Comparison of ENCODE assay signal across 13 cellular contexts in the genomic region with DNA sequence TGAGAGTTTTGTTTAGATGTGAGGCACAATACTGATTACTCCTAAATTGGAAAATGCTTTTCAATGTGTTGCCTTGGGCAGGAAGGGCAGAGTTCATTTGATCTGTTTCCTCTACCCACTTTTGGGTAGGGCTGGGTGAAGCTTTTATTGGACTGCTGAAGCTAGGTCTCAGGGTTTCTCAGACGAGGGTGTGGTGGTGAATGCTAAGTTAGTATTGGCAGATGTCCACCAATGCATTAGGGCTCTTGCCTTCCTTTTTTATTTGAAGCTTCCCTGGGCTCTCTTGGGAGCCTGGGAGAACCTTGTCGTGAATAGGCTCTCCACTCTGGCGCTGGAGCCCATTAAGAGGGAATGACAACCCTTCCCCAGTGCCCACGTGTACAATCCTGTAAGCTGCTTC. TPM values are rescaled to one million over a fixed set of nuclear protein-coding genes. Genes with fewer than 3 reads are reported as not detected.
A peak's percentile ranks its signal among the peaks of the same experiment; 100 is the strongest.
DNase-seq lines count a peak whose midpoint lies in the region; ATAC-seq, FAIRE-seq and TF ChIP-seq lines count a peak whose summit lies in the region.
"Had no signal": no experiment of that assay in that cellular context is flagged by ENCODE, and none has a peak within 500 bp of the region (broad histone marks: within the 10 kb centered on the region; RNA-seq: fewer than 3 reads in every experiment).

No MANE protein-coding gene starts in this region.

- H3K9ac ChIP-seq in endothelial cell of umbilical vein (replicated peaks; ENCODE audit: extremely low read depth, insufficient read depth, low read length), result no peak overlapping the region
- no peak overlapping the region for H3K9ac ChIP-seq in mucosa of rectum (ENCODE audit: low read depth in 1 of 2, low read length in 2 of 2)

- no peaks in the 10 kb centered on the region for H3K4me1 ChIP-seq in endothelial cell of umbilical vein (ENCODE audit: control insufficient read depth, extremely low read depth, insufficient read depth, low read length)
- peaks cover 14 to 15% of the 10 kb centered on the region in 2 donors for H3K4me1 ChIP-seq in mucosa of rectum (ENCODE audit: control insufficient read depth in 2 of 2, insufficient read depth in 2 of 2, low read length in 2 of 2)
- H3K4me1 ChIP-seq in GM23338 (ENCODE audit: insufficient read depth), result no peaks in the 10 kb centered on the region
- H3K4me1 ChIP-seq: Caco-2 had no signal

- no peak overlapping the region for H3K4me3 Mint-ChIP-seq in GM23338

- no peak for FAIRE-seq in endothelial cell of umbilical vein (lab: Jason Lieb, UNC)
- FAIRE-seq: GM12878 had no signal

- intact Hi-C loops in endothelial cell of umbilical vein (cut with micrococcal nuclease), result no loop called here

- no peak overlapping the region for H3K4me2 ChIP-seq in endothelial cell of umbilical vein (ENCODE audit: insufficient read depth, low read length)
- H3K4me2 ChIP-seq in GM23338, result no peak overlapping the region

- H3K79me2 ChIP-seq in endothelial cell of umbilical vein (ENCODE audit: control insufficient read depth, insufficient read depth, low read length) (peaks cover 25% of the 10 kb centered on the region), GM23338 (replicated peaks; ENCODE audit: insufficient read depth) (no peaks in the 10 kb centered on the region)

- H3K9me3 ChIP-seq in endothelial cell of umbilical vein (replicated peaks; ENCODE audit: control insufficient read depth, insufficient read depth, low read length), result no peaks in the 10 kb centered on the region
- H3K9me3 ChIP-seq in mucosa of rectum (ENCODE audit: control insufficient read depth in 2 of 2, low read length in 2 of 2), result no peaks in the 10 kb centered on the region
- H3K9me3 ChIP-seq: Caco-2 had no signal

- TF ChIP-seq POLR2A in endothelial cell of umbilical vein (IDR thresholded peaks at IDR 0.05; ENCODE audit: low read depth, low read length), result no peak

- no peak overlapping the region for H3K4me3 ChIP-seq in endothelial cell of umbilical vein (replicated peaks in 1 of 3; ENCODE audit: insufficient read depth in 1 of 3, low read depth in 1 of 3, low read length in 3 of 3)
- H3K4me3 ChIP-seq in mucosa of rectum (ENCODE audit: low read length in 2 of 2), result no peak overlapping the region
- H3K4me3 ChIP-seq in GM23338, result no peak overlapping the region
- H3K4me3 ChIP-seq: GM12878 had no signal

- no peaks in the 10 kb centered on the region for H3K4me1 Mint-ChIP-seq in GM23338

- POLR2A ChIA-PET in endothelial cell of umbilical vein (lab: Charles Lee), result no interaction called here

- H3K27me3 ChIP-seq in endothelial cell of umbilical vein (ENCODE audit: control insufficient read depth in 2 of 2, insufficient read depth in 2 of 2, low read length in 2 of 2) (no peaks in the 10 kb centered on the region), mucosa of rectum (ENCODE audit: control insufficient read depth in 2 of 2, insufficient read depth in 2 of 2, low read length in 2 of 2) (no peaks in the 10 kb centered on the region), GM23338 (ENCODE audit: insufficient read depth) (no peaks in the 10 kb centered on the region)

- H2AFZ ChIP-seq in endothelial cell of umbilical vein (ENCODE audit: low read depth, low read length) (no peak overlapping the region), GM23338 (no peak overlapping the region)

- ATAC-seq in HG02678 (IDR thresholded peaks at IDR 0.05; ENCODE audit: unreplicated experiment) (no peak), GM23338 (no peak)
- ATAC-seq: GM12878 had no signal

- H3K9me2 ChIP-seq in GM23338 (ENCODE audit: insufficient read depth), result no peaks in the 10 kb centered on the region

- no peaks in the 10 kb centered on the region for H4K20me1 ChIP-seq in endothelial cell of umbilical vein (replicated peaks; ENCODE audit: control insufficient read depth, extremely low read depth, insufficient read depth, low read length)
- H4K20me1 ChIP-seq in GM23338 (replicated peaks; ENCODE audit: insufficient read depth), result peaks cover 24% of the 10 kb centered on the region; the same call in 1 of the 2 replicates

- CTCF ChIA-PET in endothelial cell of umbilical vein (lab: Charles Lee), result interaction anchor here (1.0 to 2.3 kb wide), 5 partner anchors 10 to 137 kb away, joined by 3 to 6 read pairs (median 3); no protein-coding TSS in a partner anchor

- H3K27me3 Mint-ChIP-seq in GM23338 (ENCODE audit: insufficient read depth, low read depth, poor library complexity), result no peaks in the 10 kb centered on the region

- dilution Hi-C loops in endothelial cell of umbilical vein (cut with MboI; ENCODE audit: extremely low pct_ligation_motif_present, low sequenced_read_pairs), result no loop called here

- no peaks in the 10 kb centered on the region; the same call in 1 of the 2 replicates for H3F3A ChIP-seq in GM23338 (replicated peaks; ENCODE audit: low read depth)

- no peaks in the 10 kb centered on the region for H3K9me1 ChIP-seq in endothelial cell of umbilical vein (replicated peaks; ENCODE audit: control insufficient read depth, extremely low read depth, insufficient read depth, low read length)

- no peak overlapping the region for H3K27ac ChIP-seq in endothelial cell of umbilical vein (ENCODE audit: insufficient read depth, low read depth, low read length)
- H3K27ac ChIP-seq in mucosa of rectum (ENCODE audit: low read depth in 2 of 2, low read length in 2 of 2), result peak overlapping the region; percentile 46 to 62
- H3K27ac ChIP-seq in GM23338 (ENCODE audit: low read depth), result no peak overlapping the region

- no peak overlapping the region for H3K27ac Mint-ChIP-seq in GM23338

- TF ChIP-seq CTCF in endothelial cell of umbilical vein (IDR thresholded peaks at IDR 0.05; ENCODE audit: extremely low read depth in 1 of 2, insufficient read depth in 1 of 2, low read depth in 1 of 2, low read length in 2 of 2) (no peak), GM23338 (conservative IDR thresholded peaks at IDR 0.05; ENCODE audit: low read depth in 2 of 2) (no peak), GM20000 (IDR thresholded peaks at IDR 0.05; ENCODE audit: extremely low read depth, missing control alignments) (no peak)

- peaks cover 43 to 52% of the 10 kb centered on the region in 2 experiments for H3K36me3 ChIP-seq in endothelial cell of umbilical vein (ENCODE audit: control insufficient read depth in 2 of 2, extremely low read depth in 1 of 2, insufficient read depth in 2 of 2, low read length in 2 of 2)
- peaks cover 64 to 68% of the 10 kb centered on the region in 2 donors for H3K36me3 ChIP-seq in mucosa of rectum (ENCODE audit: control insufficient read depth in 2 of 2, insufficient read depth in 2 of 2, low read length in 2 of 2)
- peaks cover 52% of the 10 kb centered on the region for H3K36me3 ChIP-seq in GM23338 (ENCODE audit: insufficient read depth)

- no TSS peak for BruUV-seq in endothelial cell of umbilical vein (replicated peaks; lab: Mats Ljungman, UMichigan)

- DNase-seq in AG20443 (ENCODE audit: low spot score) (peak; percentile 52), LHCN-M2 (ENCODE audit: low read depth) (peak; percentile 74), endothelial cell of umbilical vein (ENCODE audit: low read depth, low spot score) (peak; percentile 39), GM23338 (ENCODE audit: low spot score) (no peak), NCI-H748 treated with DMSO at 0.1 percent for 48 hours (lab: John Stamatoyannopoulos, UW) (no peak), GM20000 (ENCODE audit: low spot score) (no peak)
- DNase-seq: Caco-2; cerebellar nuclear complex; NCI-H2029 treated with DMSO at 0.1 percent for 48 hours; stimulated activated naive CD4-positive, alpha-beta T cell treated with Interleukin-2 at 50 U/mL for 16 hours had no signal

- no peaks in the 10 kb centered on the region for H3K9me3 Mint-ChIP-seq in GM23338

- H3K36me3 Mint-ChIP-seq in GM23338 (ENCODE audit: low read depth), result peaks cover 62% of the 10 kb centered on the region

TF ChIP-seq in endothelial cell of umbilical vein, 7 proteins besides CTCF, POLR2A, EP300 and RAD21 (continues in another document):
- TF ChIP-seq, protein P1, sequence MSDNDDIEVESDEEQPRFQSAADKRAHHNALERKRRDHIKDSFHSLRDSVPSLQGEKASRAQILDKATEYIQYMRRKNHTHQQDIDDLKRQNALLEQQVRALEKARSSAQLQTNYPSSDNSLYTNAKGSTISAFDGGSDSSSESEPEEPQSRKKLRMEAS (IDR thresholded peaks at IDR 0.05; ENCODE audit: insufficient read depth, insufficient read length), result no peak
- TF ChIP-seq FOS (IDR thresholded peaks at IDR 0.05; ENCODE audit: borderline replicate concordance, insufficient read depth, low read length) (no peak), GATA2 (IDR thresholded peaks at IDR 0.05; ENCODE audit: insufficient read depth, insufficient read length, low read depth, low read length) (no peak), MYC (IDR thresholded peaks at IDR 0.05; ENCODE audit: low read depth, low read length) (no peak), EZH2 (IDR thresholded peaks at IDR 0.05; ENCODE audit: borderline replicate concordance, low read depth, low read length, severe bottlenecking) (no peak), POLR2AphosphoS5 (IDR thresholded peaks at IDR 0.05; ENCODE audit: insufficient read depth, low read depth, low read length) (no peak)

TF ChIP-seq in GM23338, 12 proteins besides CTCF, POLR2A, EP300 and RAD21 (continues in another document):
- TF ChIP-seq EZH2phosphoT487 (IDR thresholded peaks at IDR 0.05; ENCODE audit: unreplicated experiment), result no peak
- TF ChIP-seq STAT1 (IDR thresholded peaks at IDR 0.05; ENCODE audit: unreplicated experiment), result no peak
- TF ChIP-seq ZNF331 (CRISPR knock-in tag; IDR thresholded peaks at IDR 0.05; ENCODE audit: low read depth), result no peak

RNA-seq across cellular contexts. Expression of a gene that starts 23.1 kb away (rescaled TPM):
- total RNA-seq in LHCN-M2 (2014; rRNA removed) (169 and 208 TPM in 2 replicates), endothelial cell of umbilical vein (478 and 502 TPM in 2 replicates)
- 243 TPM for polyA plus RNA-seq in LHCN-M2 (2012)
- polyA plus RNA-seq in endothelial cell of umbilical vein (408 and 487 TPM in 2 replicates), GM23338 (2016; fragmentation: Nextera tagmentation; extraction: Ambion mirVana) (98.3 and 108 TPM in 2 replicates)
- 284 and 296 TPM in 2 replicates for polyA plus RNA-seq in endothelial cell of umbilical vein (2011; cell fraction: cytosol; rRNA removed)
- 1,491 and 2,052 TPM in 2 replicates for polyA plus RNA-seq in endothelial cell of umbilical vein (2011; cell fraction: nucleus; rRNA removed)
- polyA plus RNA-seq in endothelial cell of umbilical vein (2012), result 314 and 340 TPM in 2 replicates
- polyA minus RNA-seq in endothelial cell of umbilical vein, result 1,082 and 1,224 TPM in 2 replicates
- polyA minus RNA-seq in endothelial cell of umbilical vein (2011; cell fraction: cytosol; rRNA and poly(A)+ RNA removed), result 173 TPM
- polyA minus RNA-seq in endothelial cell of umbilical vein (2011; cell fraction: nucleus; rRNA and poly(A)+ RNA removed), result 1,144 and 1,213 TPM in 2 replicates
- total RNA-seq in GM23338 (2014; rRNA removed; shearing (Covaris generic)), result 160 and 195 TPM in 2 replicates

Comparison
In these comparisons a context has a peak if more than half of its experiments do, and no peak if none do; other contexts are left out.
1. DNase-seq: peak in AG20443 (single experiment), LHCN-M2 (single experiment) and endothelial cell of umbilical vein (single experiment); none in GM23338 (single experiment), NCI-H748 treated with DMSO at 0.1 percent for 48 hours (single experiment) and GM20000 (single experiment).
2. H3K27ac ChIP-seq: peak in mucosa of rectum (2 of 2); none in endothelial cell of umbilical vein (single experiment) and GM23338 (single experiment).